Comparison of ENCODE assay signal across 8 cellular contexts in genomic region chr12:52022841-52023181, GRCh38. TPM values are rescaled to one million over a fixed set of nuclear protein-coding genes. Genes with fewer than 3 reads are reported as not detected.
DNase-seq lines count a peak whose midpoint lies in the region; ATAC-seq, FAIRE-seq and TF ChIP-seq lines count a peak whose summit lies in the region.

No MANE protein-coding gene starts in this region.

- H3K27me3 ChIP-seq in Panc1 (ENCODE audit: control insufficient read depth, insufficient read depth, low read length) (no peaks in the 10 kb centered on the region), endodermal cell (ENCODE audit: control insufficient read depth, insufficient read depth, low read length, poor library complexity, severe bottlenecking) (peaks cover 34% of the 10 kb centered on the region), pancreas (no peaks in the 10 kb centered on the region)

- H3K27ac ChIP-seq in Panc1 (ENCODE audit: low read length) (0 out of 2 replicates have a peak overlapping the region, but pooled peaks have one; percentile 42), endodermal cell (ENCODE audit: low read depth, low read length) (no peak overlapping the region), pancreas (peak overlapping the region in 3 of 4 donors; percentile 32 to 67 (median 53))

- no peaks in the 10 kb centered on the region for H3K27me3 Mint-ChIP-seq in activated T-cell treated with anti-CD3 and anti-CD28 coated beads, Interleukin-2, amount 50 U/mL, for 4 hours (ENCODE audit: low read depth)
- peaks cover 65% of the 10 kb centered on the region for H3K27me3 Mint-ChIP-seq in endodermal cell (ENCODE audit: insufficient read depth)

- TF ChIP-seq CTCF in Panc1 (IDR thresholded peaks at IDR 0.05) (no peak), endodermal cell (conservative IDR thresholded peaks at IDR 0.05) (no peak), pancreas (IDR thresholded peaks at IDR 0.05) (no peak)

- in situ Hi-C loops in Panc1 (cut with HindIII; ENCODE audit: low pct_unique_long_range_greater_than_20kb, low sequenced_read_pairs) = no loop called here

- 21 to 23% methylated on average over 12 to 14 of the region's 14 CpGs for WGBS in endodermal cell (ENCODE audit: insufficient coverage in 1 of 2, insufficient read length in 1 of 2), 2 experiments
- WGBS in pancreas, 2 donors = 12 to 19% methylated on average over 14 of the region's 14 CpGs

- no peaks in the 10 kb centered on the region for H3K9me3 Mint-ChIP-seq in activated T-cell treated with anti-CD3 and anti-CD28 coated beads, Interleukin-2, amount 50 U/mL, for 4 hours
- no peaks in the 10 kb centered on the region for H3K9me3 Mint-ChIP-seq in endodermal cell

- H3K4me1 ChIP-seq in Panc1 (ENCODE audit: control insufficient read depth, insufficient read depth, low read length) (peaks cover 6% of the 10 kb centered on the region), endodermal cell (ENCODE audit: control insufficient read depth, insufficient read depth, low read length) (no peaks in the 10 kb centered on the region), pancreas (peaks cover 0 to 14% (median 0%) of the 10 kb centered on the region in 3 donors)

- BruUV-seq in Panc1 (replicated peaks; lab: Mats Ljungman, UMichigan) = no TSS peak

- peaks cover 40% of the 10 kb centered on the region for H3K4me1 Mint-ChIP-seq in activated T-cell treated with anti-CD3 and anti-CD28 coated beads, Interleukin-2, amount 50 U/mL, for 4 hours (ENCODE audit: low read depth)
- H3K4me1 Mint-ChIP-seq in endodermal cell = peaks cover 15% of the 10 kb centered on the region

- POLR2A ChIA-PET in Panc1 (lab: Charles Lee) = interaction anchor here (1.0 kb wide), 2 partner anchors 18 to 30 kb away, joined by 3 read pairs; no protein-coding TSS in a partner anchor

- no peaks in the 10 kb centered on the region for H3K9me3 ChIP-seq in Panc1 (ENCODE audit: control insufficient read depth, insufficient read depth, low read depth, low read length)
- H3K9me3 ChIP-seq in endodermal cell (ENCODE audit: control insufficient read depth, low read length) = no peaks in the 10 kb centered on the region
- no peaks in the 10 kb centered on the region for H3K9me3 ChIP-seq in pancreas

- H3K9ac ChIP-seq in endodermal cell (ENCODE audit: extremely low read depth, low read length, poor library complexity, severe bottlenecking) = no peak overlapping the region

- H3K4me3 ChIP-seq in Panc1 (ENCODE audit: low read depth in 2 of 2, low read length in 2 of 2) (peak overlapping the region; percentile 52 to 73), endodermal cell (ENCODE audit: low read length) (peak overlapping the region; percentile 68), pancreas (peak overlapping the region; percentile 38 to 62 (median 46))

- no peak overlapping the region for H3K27ac Mint-ChIP-seq in endodermal cell

- intact Hi-C loops in Panc1 (cut with micrococcal nuclease; ENCODE audit: unreplicated experiment) = no loop called here
- intact Hi-C loops in pancreas (cut with DNase I) = no loop called here

- H3K36me3 Mint-ChIP-seq in activated T-cell treated with anti-CD3 and anti-CD28 coated beads, Interleukin-2, amount 50 U/mL, for 4 hours (ENCODE audit: insufficient read depth) = no peaks in the 10 kb centered on the region
- no peaks in the 10 kb centered on the region for H3K36me3 Mint-ChIP-seq in endodermal cell (ENCODE audit: low read depth)

- H3K4me3 Mint-ChIP-seq in activated T-cell treated with anti-CD3 and anti-CD28 coated beads, Interleukin-2, amount 50 U/mL, for 4 hours = peak overlapping the region; percentile 71
- H3K4me3 Mint-ChIP-seq in endodermal cell = peak overlapping the region; percentile 53

- CTCF ChIA-PET in Panc1 (lab: Charles Lee) = interaction anchor here (0.6 to 5.8 kb wide), 5 partner anchors 10 to 625 kb away, joined by 3 to 62 read pairs (median 5); no protein-coding TSS in a partner anchor

- FAIRE-seq in pancreas (lab: Jason Lieb, UNC) = no peak

- H3K36me3 ChIP-seq in Panc1 (ENCODE audit: control insufficient read depth, insufficient read depth, low read length) (no peaks in the 10 kb centered on the region), endodermal cell (ENCODE audit: control insufficient read depth, insufficient read depth, low read length) (no peaks in the 10 kb centered on the region), pancreas (no peaks in the 10 kb centered on the region)

- no peak for DNase-seq in activated T-cell treated with anti-CD3 and anti-CD28 coated beads, Interleukin-2, amount 50 U/mL, for 4 hours
- DNase-seq in activated T-cell treated with anti-CD3 and anti-CD28 coated beads for 4 hours (no peak), Panc1 (ENCODE audit: low read depth, low spot score) (no peak), endodermal cell (peak; percentile 87), pancreas (peak in 1 of 6 donors; percentile 56), globus pallidus (ENCODE audit: low spot score) (no peak)

- peak in 1 of 2 donors; percentile 3 for ATAC-seq in activated T-cell treated with anti-CD3 and anti-CD28 coated beads, Interleukin-2, amount 50 U/mL, for 4 hours
- peak; percentile 83 for ATAC-seq in Panc1
- peak; percentile 6 to 22 (median 7) for ATAC-seq in pancreas
- no peak for ATAC-seq in HG02938 (IDR thresholded peaks at IDR 0.05; ENCODE audit: unreplicated experiment)
- ATAC-seq in GM19467 (IDR thresholded peaks at IDR 0.05; ENCODE audit: unreplicated experiment) = no peak

RNA-seq across cellular contexts. Expression of gene TAMALIN, which starts 16.1 kb away (rescaled TPM):
- total RNA-seq in activated T-cell treated with anti-CD3 and anti-CD28 coated beads, Interleukin-2, amount 50 U/mL, for 4 hours = 10 to 100 TPM; 13.5 to 16.5 (median 15.3) TPM
- total RNA-seq in Panc1 (2021; ENCODE audit: unreplicated experiment) (0.82 TPM), endodermal cell (1 to 10 TPM; 4.4 to 9.1 TPM), pancreas (10 to 100 TPM in 3 of 6 donors, 1 to 10 TPM in 3; 7.1 to 18.0 (median 11.0) TPM)
- polyA plus RNA-seq in Panc1 (2012; ENCODE audit: insufficient read length) = 0.59 TPM
- 16.3 TPM for polyA plus RNA-seq in endodermal cell (2013, experiment 1 of 2)
- 13.2 TPM for polyA plus RNA-seq in endodermal cell (2013, experiment 2 of 2)
- 10 to 100 TPM; 25.4 to 51.6 TPM for polyA plus RNA-seq in pancreas

RNA-seq across cellular contexts. Expression of gene NR4A1, which starts 28.4 kb away (rescaled TPM):
- 10 to 100 TPM; 26.0 to 34.5 (median 31.3) TPM for total RNA-seq in activated T-cell treated with anti-CD3 and anti-CD28 coated beads, Interleukin-2, amount 50 U/mL, for 4 hours
- total RNA-seq in Panc1 (2021; ENCODE audit: unreplicated experiment) (2.0 TPM), endodermal cell (10 to 100 TPM; 17.7 to 18.4 TPM), pancreas (10 to 100 TPM; 11.7 to 55.2 (median 22.0) TPM)
- 5.5 TPM for polyA plus RNA-seq in Panc1 (2012; ENCODE audit: insufficient read length)
- 21.3 TPM for polyA plus RNA-seq in endodermal cell (2013, experiment 1 of 2)
- polyA plus RNA-seq in endodermal cell (2013, experiment 2 of 2) = 17.6 TPM
- polyA plus RNA-seq in pancreas = 10 to 100 TPM; 76.4 to 85.4 TPM

RNA-seq across cellular contexts. Expression of gene ATG101, which starts 47.0 kb away (rescaled TPM):
- 10 to 100 TPM; 59.6 to 69.7 (median 62.0) TPM for total RNA-seq in activated T-cell treated with anti-CD3 and anti-CD28 coated beads, Interleukin-2, amount 50 U/mL, for 4 hours
- total RNA-seq in Panc1 (2021; ENCODE audit: unreplicated experiment) (64.9 TPM), endodermal cell (10 to 100 TPM; 32.1 TPM), pancreas (10 to 100 TPM; 13.6 to 20.4 (median 18.7) TPM)
- 104 TPM for polyA plus RNA-seq in Panc1 (2012; ENCODE audit: insufficient read length)
- polyA plus RNA-seq in endodermal cell (2013, experiment 1 of 2) = 22.8 TPM
- polyA plus RNA-seq in endodermal cell (2013, experiment 2 of 2) = 18.9 TPM
- 10 to 100 TPM; 23.0 to 31.7 TPM for polyA plus RNA-seq in pancreas

RNA-seq across cellular contexts. Expression of gene SMIM41, which starts 56.7 kb away (rescaled TPM):
- total RNA-seq in activated T-cell treated with anti-CD3 and anti-CD28 coated beads, Interleukin-2, amount 50 U/mL, for 4 hours = not detected
- total RNA-seq in Panc1 (2021; ENCODE audit: unreplicated experiment) (not detected), endodermal cell (not detected), pancreas (under 1 TPM in 2 of 6 donors, not detected in 4; 0.09 to 0.20 TPM)
- polyA plus RNA-seq in Panc1 (2012; ENCODE audit: insufficient read length) = not detected
- polyA plus RNA-seq in endodermal cell (2013, experiment 1 of 2) = not detected
- polyA plus RNA-seq in endodermal cell (2013, experiment 2 of 2) = not detected
- polyA plus RNA-seq in pancreas = under 1 TPM in 1 of 2 donors, not detected in 1; 0.19 TPM

Comparison
In these comparisons a context has a peak if more than half of its experiments do, and no peak if none do; other contexts are left out.
1. ATAC-seq: peak in Panc1 (single experiment) and pancreas (4 of 4); none in HG02938 (single experiment) and GM19467 (single experiment).
2. Peak in every context shown above with its lines, with median percentiles within 50 percentile points of each other: H3K4me3 ChIP-seq.